Comparison of ENCODE assay signal across 17 cellular contexts in the genomic region with DNA sequence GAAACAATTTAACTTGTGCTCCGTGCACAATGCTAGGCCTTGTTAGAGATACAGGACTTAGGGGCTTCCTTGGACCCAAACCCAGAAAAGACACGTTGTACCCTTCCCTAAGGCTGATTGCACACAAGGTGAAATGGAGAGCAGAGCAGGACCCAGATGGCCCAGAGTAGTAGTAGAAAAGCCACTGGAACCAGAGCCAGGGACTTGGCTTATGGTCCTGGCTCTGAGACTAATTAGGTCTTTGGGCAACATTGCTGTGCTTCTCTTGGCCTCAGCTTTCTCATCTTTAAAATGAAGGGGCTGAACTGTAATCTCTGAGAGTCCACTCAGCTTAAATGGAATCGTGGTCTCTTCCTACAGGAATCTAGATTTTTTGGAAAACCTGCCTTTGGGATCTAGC. TPM values are rescaled to one million over a fixed set of nuclear protein-coding genes. Genes with fewer than 3 reads are reported as not detected.
DNase-seq lines count a peak whose midpoint lies in the region; ATAC-seq and TF ChIP-seq lines count a peak whose summit lies in the region.
"Had no signal": no experiment of that assay in that cellular context is flagged by ENCODE, and none has a peak within 500 bp of the region (broad histone marks: within the 10 kb centered on the region; RNA-seq: fewer than 3 reads in every experiment).

No MANE protein-coding gene starts in this region.

- H3K27ac Mint-ChIP-seq in stimulated activated memory B cell treated with anti-CD40 and anti-IgM and Interleukin-4, amounts not matched to agents 10 μg/mL and 1 μg/mL and 100 μg/mL, for 72 hours = peak overlapping the region; percentile 83
- no peak overlapping the region for H3K27ac Mint-ChIP-seq in CD14-positive monocyte
- H3K27ac Mint-ChIP-seq: GM23338 had no signal

- TF ChIP-seq CTCF in left ventricle myocardium inferior (IDR thresholded peaks at IDR 0.05; ENCODE audit: borderline replicate concordance) (no peak), right atrium auricular region (IDR thresholded peaks at IDR 0.05) (no peak), CD14-positive monocyte (IDR thresholded peaks at IDR 0.05) (no peak)

- intact Hi-C loops in left ventricle myocardium inferior (cut with micrococcal nuclease) (no loop called here), CD14-positive monocyte (cut with micrococcal nuclease) (no loop called here)

- H3K36me3 ChIP-seq in left ventricle myocardium inferior (no peaks in the 10 kb centered on the region), right atrium auricular region (no peaks in the 10 kb centered on the region)

- DNase-seq in left ventricle myocardium inferior = no peak
- no peak for DNase-seq in right atrium auricular region (ENCODE audit: low spot score)
- DNase-seq in cerebellum (ENCODE audit: low spot score) = peak; percentile 71
- DNase-seq in CD14-positive monocyte (ENCODE audit: low spot score) = no peak
- no peak for DNase-seq in activated CD4-positive, alpha-beta T cell treated with anti-CD3 and anti-CD28 coated beads for 1 hour
- no peak for DNase-seq in NCI-H128 (lab: John Stamatoyannopoulos, UW; ENCODE audit: unreplicated experiment)
- DNase-seq: 8988T; DMS53; KBM-7; NCI-H1092; NCI-H1694 treated with DMSO at 0.1 percent for 48 hours; NCI-H69; NK-92 treated with Interleukin-12 subunit alpha and Interleukin-12 subunit beta, amount 100 ng/mL, for 24 hours had no signal

- peaks cover 83% of the 10 kb centered on the region for H3K4me1 Mint-ChIP-seq in stimulated activated memory B cell treated with anti-CD40 and anti-IgM and Interleukin-4, amounts not matched to agents 10 μg/mL and 1 μg/mL and 100 μg/mL, for 72 hours
- peaks cover 3% of the 10 kb centered on the region for H3K4me1 Mint-ChIP-seq in CD14-positive monocyte

- H3K9me3 ChIP-seq in left ventricle myocardium inferior (replicated peaks) (no peaks in the 10 kb centered on the region), right atrium auricular region (no peaks in the 10 kb centered on the region)

- H3K4me3 ChIP-seq in left ventricle myocardium inferior (no peak overlapping the region), right atrium auricular region (no peak overlapping the region)
- H3K4me3 ChIP-seq: GM23338 had no signal

- no peaks in the 10 kb centered on the region for H3K9me3 Mint-ChIP-seq in stimulated activated memory B cell treated with anti-CD40 and anti-IgM and Interleukin-4, amounts not matched to agents 10 μg/mL and 1 μg/mL and 100 μg/mL, for 72 hours
- H3K9me3 Mint-ChIP-seq in CD14-positive monocyte = no peaks in the 10 kb centered on the region
- H3K9me3 Mint-ChIP-seq: GM23338 had no signal

- H3K4me3 Mint-ChIP-seq in stimulated activated memory B cell treated with anti-CD40 and anti-IgM and Interleukin-4, amounts not matched to agents 10 μg/mL and 1 μg/mL and 100 μg/mL, for 72 hours = no peak overlapping the region
- no peak overlapping the region for H3K4me3 Mint-ChIP-seq in CD14-positive monocyte
- H3K4me3 Mint-ChIP-seq: GM23338 had no signal

- H3K27ac ChIP-seq in left ventricle myocardium inferior (replicated peaks) = peak overlapping the region; percentile 83
- H3K27ac ChIP-seq in right atrium auricular region = peak overlapping the region in 1 of 2 donors; percentile 37
- H3K27ac ChIP-seq: HL-60 had no signal

- H3K27me3 ChIP-seq in left ventricle myocardium inferior (ENCODE audit: low read depth) (peaks cover 10% of the 10 kb centered on the region), right atrium auricular region (no peaks in the 10 kb centered on the region)

- H3K4me1 ChIP-seq in left ventricle myocardium inferior = peaks cover 65% of the 10 kb centered on the region
- peaks cover 0 to 37% of the 10 kb centered on the region in 2 donors for H3K4me1 ChIP-seq in right atrium auricular region

- H3K27me3 Mint-ChIP-seq in stimulated activated memory B cell treated with anti-CD40 and anti-IgM and Interleukin-4, amounts not matched to agents 10 μg/mL and 1 μg/mL and 100 μg/mL, for 72 hours = no peaks in the 10 kb centered on the region
- H3K27me3 Mint-ChIP-seq in CD14-positive monocyte (ENCODE audit: low read depth in 3 of 3) = peaks cover 17 to 28% (median 23%) of the 10 kb centered on the region in 3 donors

- ATAC-seq in stimulated activated memory B cell treated with anti-CD40 and anti-IgM and Interleukin-4, amounts not matched to agents 10 μg/mL and 1 μg/mL and 100 μg/mL, for 72 hours = no peak
- no peak for ATAC-seq in GM21619 (IDR thresholded peaks at IDR 0.05; ENCODE audit: unreplicated experiment)
- ATAC-seq: GM23338 had no signal

- peaks cover 27% of the 10 kb centered on the region for H3K36me3 Mint-ChIP-seq in stimulated activated memory B cell treated with anti-CD40 and anti-IgM and Interleukin-4, amounts not matched to agents 10 μg/mL and 1 μg/mL and 100 μg/mL, for 72 hours
- H3K36me3 Mint-ChIP-seq in CD14-positive monocyte = no peaks in the 10 kb centered on the region

RNA-seq across cellular contexts. Expression of gene EBF1, which starts 42.3 kb away (rescaled TPM):
- 10.4 TPM for total RNA-seq in left ventricle myocardium inferior
- total RNA-seq in right atrium auricular region = 10 to 100 TPM in 1 of 2 donors, 1 to 10 TPM in 1; 8.2 to 13.9 TPM
- 122 TPM for total RNA-seq in cerebellum
- polyA plus RNA-seq in CD14-positive monocyte = not detected
